ENCODE assay signal across 27 cellular contexts in the genomic region with DNA sequence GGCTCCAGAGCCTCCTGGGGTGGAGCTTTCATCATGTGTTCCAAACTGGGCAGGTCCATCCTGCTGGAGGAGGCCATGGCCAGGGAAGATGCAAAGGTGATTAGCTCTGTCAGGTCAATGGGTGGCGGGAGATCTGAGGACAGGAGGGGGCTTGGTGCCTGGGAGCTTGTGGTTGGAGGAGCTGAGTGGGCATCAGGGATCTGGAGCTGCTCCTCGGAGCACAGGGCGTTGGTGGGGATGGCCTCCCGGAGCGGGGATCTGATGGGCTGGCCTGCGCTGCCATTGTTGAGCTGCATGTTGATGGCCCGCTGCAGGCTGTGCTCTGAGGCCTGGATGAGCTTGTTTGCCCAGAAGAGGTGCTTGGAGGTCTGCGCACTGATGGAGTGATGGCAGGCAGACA. TPM values are rescaled to one million over a fixed set of nuclear protein-coding genes. Genes with fewer than 3 reads are reported as not detected.
DNase-seq lines count a peak whose midpoint lies in the region; ATAC-seq and TF ChIP-seq lines count a peak whose summit lies in the region.
"Had no signal": no experiment of that assay in that cellular context is flagged by ENCODE, and none has a peak within 500 bp of the region (broad histone marks: within the 10 kb centered on the region; RNA-seq: fewer than 3 reads in every experiment).

No MANE protein-coding gene starts in this region.

- POLR2A ChIA-PET in activated CD4-positive, alpha-beta T cell treated with anti-CD3 and anti-CD28 coated beads, Interleukin-2, amount 10 ng/mL, durations not matched to agents 7 days and 5 days (lab: Charles Lee): interaction anchor here (0.6 kb wide), 1 partner anchor 134 kb away, joined by 3 read pairs; no protein-coding TSS in a partner anchor
- POLR2A ChIA-PET in HEK293 (lab: Yijun Ruan, JAX): interaction anchor here (1.2 to 1.9 kb wide), 2 partner anchors 11 to 106 kb away, joined by 3 to 6 read pairs; no protein-coding TSS in a partner anchor
- POLR2A ChIA-PET in naive thymus-derived CD8-positive, alpha-beta T cell (lab: Charles Lee): interaction anchor here (0.6 to 47.5 kb wide), 4 partner anchors 10 to 137 kb away, joined by 3 to 1514 read pairs (median 8); a partner anchor contains a TSS

- CTCF ChIA-PET in activated CD4-positive, alpha-beta T cell treated with anti-CD3 and anti-CD28 coated beads, Interleukin-2, amount 10 ng/mL, durations not matched to agents 7 days and 5 days (lab: Charles Lee): interaction anchor here (0.8 to 5.0 kb wide), 13 partner anchors 9 to 139 kb away, joined by 3 to 21 read pairs (median 6); a partner anchor contains a TSS
- CTCF ChIA-PET in HEK293 (lab: Yijun Ruan, JAX): interaction anchor here (0.6 to 2.9 kb wide), 12 partner anchors 9 to 143 kb away, joined by 3 to 15 read pairs (median 3); no protein-coding TSS in a partner anchor
- CTCF ChIA-PET in mammary epithelial cell (lab: Charles Lee; ENCODE audit: low non-redundant PET): no interaction called here

- H3K36me3 ChIP-seq in HEK293 (ENCODE audit: control insufficient read depth in 2 of 2, insufficient read depth in 1 of 2, low read length in 2 of 2): peaks cover 0 to 3% of the 10 kb centered on the region in 2 experiments; a peak in 2 of 3 replicates
- no peaks in the 10 kb centered on the region for H3K36me3 ChIP-seq in mammary epithelial cell (ENCODE audit: insufficient read depth, low read length)
- H3K36me3 ChIP-seq in effector memory CD4-positive, alpha-beta T cell (ENCODE audit: control insufficient read depth, insufficient read depth, low read length): peaks cover 7% of the 10 kb centered on the region
- H3K36me3 ChIP-seq: brain microvascular endothelial cell, tibial artery had no signal

- H4K20me1 ChIP-seq in mammary epithelial cell (ENCODE audit: insufficient read depth, low read length): no peaks in the 10 kb centered on the region

- no peaks in the 10 kb centered on the region for H3K79me2 ChIP-seq in mammary epithelial cell (ENCODE audit: insufficient read depth, low read length)

- H3K27me3 Mint-ChIP-seq in activated CD4-positive, alpha-beta T cell treated with anti-CD3 and anti-CD28 coated beads, Interleukin-2, amount 10 ng/mL, durations not matched to agents 7 days and 5 days: no peaks in the 10 kb centered on the region
- H3K27me3 Mint-ChIP-seq in activated naive CD8-positive, alpha-beta T cell treated with anti-CD3 and anti-CD28 coated beads for 36 hours: no peaks in the 10 kb centered on the region
- H3K27me3 Mint-ChIP-seq in naive thymus-derived CD8-positive, alpha-beta T cell: no peaks in the 10 kb centered on the region

- H3K9ac ChIP-seq in mammary epithelial cell (ENCODE audit: insufficient read depth, low read length): no peak overlapping the region

- intact Hi-C loops in mammary epithelial cell (cut with micrococcal nuclease): no loop called here

- H3K4me2 ChIP-seq in mammary epithelial cell (ENCODE audit: insufficient read depth, low read depth, low read length): no peak overlapping the region

- H3K9me3 Mint-ChIP-seq in activated CD4-positive, alpha-beta T cell treated with anti-CD3 and anti-CD28 coated beads, Interleukin-2, amount 10 ng/mL, durations not matched to agents 7 days and 5 days: no peaks in the 10 kb centered on the region
- H3K9me3 Mint-ChIP-seq in activated naive CD8-positive, alpha-beta T cell treated with anti-CD3 and anti-CD28 coated beads for 36 hours: no peaks in the 10 kb centered on the region
- no peaks in the 10 kb centered on the region for H3K9me3 Mint-ChIP-seq in naive thymus-derived CD8-positive, alpha-beta T cell

- peaks cover 53% of the 10 kb centered on the region for H3K4me1 Mint-ChIP-seq in activated CD4-positive, alpha-beta T cell treated with anti-CD3 and anti-CD28 coated beads, Interleukin-2, amount 10 ng/mL, durations not matched to agents 7 days and 5 days
- H3K4me1 Mint-ChIP-seq in activated naive CD8-positive, alpha-beta T cell treated with anti-CD3 and anti-CD28 coated beads for 36 hours: peaks cover 53% of the 10 kb centered on the region
- H3K4me1 Mint-ChIP-seq in naive thymus-derived CD8-positive, alpha-beta T cell: peaks cover 37 to 74% (median 72%) of the 10 kb centered on the region in 4 donors

- no peak for DNase-seq in activated CD4-positive, alpha-beta T cell treated with anti-CD3 and anti-CD28 coated beads, Interleukin-2, amount 10 ng/mL, durations not matched to agents 7 days and 5 days
- DNase-seq in activated CD4-positive, alpha-beta T cell treated with anti-CD3 and anti-CD28 coated beads for 48 hours: no peak
- DNase-seq in activated naive CD8-positive, alpha-beta T cell treated with anti-CD3 and anti-CD28 coated beads for 36 hours: no peak
- no peak for DNase-seq in naive thymus-derived CD8-positive, alpha-beta T cell
- DNase-seq in mammary epithelial cell (no peak), DMS153 treated with DMSO at 0.1 percent for 48 hours (lab: John Stamatoyannopoulos, UW; ENCODE audit: unreplicated experiment) (no peak)
- no peak for DNase-seq in effector memory CD4-positive, alpha-beta T cell
- DNase-seq: activated effector memory CD4-positive, alpha-beta T cell treated with Interleukin-2 at 50 U/mL for 16 hours; AML-193; brain microvascular endothelial cell; DMS53; effector CD8-positive, alpha-beta T cell; erythroblast; glutamatergic neuron; HCEC 1CT; islet precursor cell; Karpas-422; left ventricle myocardium superior; NCI-H1436; NCI-H510A; T-helper 1 cell; tibial artery had no signal

- TF ChIP-seq CTCF in HEK293 (tag by site-specific recombination; IDR thresholded peaks at IDR 0.05) (no peak), mammary epithelial cell (conservative IDR thresholded peaks at IDR 0.05 in 1 of 2, IDR thresholded peaks at IDR 0.05 in 1 of 2; ENCODE audit: extremely low read depth in 1 of 2, insufficient read depth in 1 of 2, low read depth in 1 of 2, low read length in 2 of 2) (no peak)

- H3K4me3 ChIP-seq in HEK293 (ENCODE audit: low read depth, low read length): no peak overlapping the region
- H3K4me3 ChIP-seq in mammary epithelial cell (replicated peaks in 1 of 3; ENCODE audit: insufficient read depth in 1 of 3, low read depth in 2 of 3, low read length in 3 of 3): no peak overlapping the region
- H3K4me3 ChIP-seq in effector memory CD4-positive, alpha-beta T cell (ENCODE audit: insufficient read depth, low read depth, low read length, poor library complexity, severe bottlenecking): no peak overlapping the region
- H3K4me3 ChIP-seq: tibial artery had no signal

- dilution Hi-C loops in mammary epithelial cell (cut with HindIII; ENCODE audit: low sequenced_read_pairs): no loop called here

- 97% methylated on average over 8 of the region's 8 CpGs for WGBS in mammary epithelial cell (ENCODE audit: low coverage, missing lambda C conversion rate)

- peaks cover 15% of the 10 kb centered on the region for H3K36me3 Mint-ChIP-seq in activated CD4-positive, alpha-beta T cell treated with anti-CD3 and anti-CD28 coated beads, Interleukin-2, amount 10 ng/mL, durations not matched to agents 7 days and 5 days (ENCODE audit: low read depth)
- peaks cover 14% of the 10 kb centered on the region for H3K36me3 Mint-ChIP-seq in activated naive CD8-positive, alpha-beta T cell treated with anti-CD3 and anti-CD28 coated beads for 36 hours
- peaks cover 0 to 17% (median 5%) of the 10 kb centered on the region in 3 donors for H3K36me3 Mint-ChIP-seq in naive thymus-derived CD8-positive, alpha-beta T cell

- no peak overlapping the region for H3K27ac ChIP-seq in HEK293 (ENCODE audit: extremely low read depth, low read depth, low read length)
- no peak overlapping the region for H3K27ac ChIP-seq in mammary epithelial cell (ENCODE audit: insufficient read depth, low read depth, low read length)
- H3K27ac ChIP-seq in effector memory CD4-positive, alpha-beta T cell (ENCODE audit: insufficient read depth, low read length, poor library complexity, severe bottlenecking): no peak overlapping the region
- H3K27ac ChIP-seq: brain microvascular endothelial cell, RWPE1, tibial artery had no signal

- H3K27me3 ChIP-seq in mammary epithelial cell (ENCODE audit: insufficient read depth, low read length): no peaks in the 10 kb centered on the region
- no peaks in the 10 kb centered on the region for H3K27me3 ChIP-seq in effector memory CD4-positive, alpha-beta T cell (replicated peaks; ENCODE audit: control insufficient read depth, insufficient read depth, low read length, poor library complexity, severe bottlenecking)
- H3K27me3 ChIP-seq: brain microvascular endothelial cell had no signal

- in situ Hi-C loops in mammary epithelial cell (cut with MboI; ENCODE audit: low sequenced_read_pairs in 2 of 2): no loop called here

- BruUV-seq in mammary epithelial cell (replicated peaks; lab: Mats Ljungman, UMichigan): no TSS peak

- H3K9me3 ChIP-seq in HEK293 (ENCODE audit: control insufficient read depth, insufficient read depth, low read depth, low read length): no peaks in the 10 kb centered on the region
- H3K9me3 ChIP-seq in mammary epithelial cell (replicated peaks; ENCODE audit: insufficient read depth, low read length): no peaks in the 10 kb centered on the region
- no peaks in the 10 kb centered on the region for H3K9me3 ChIP-seq in effector memory CD4-positive, alpha-beta T cell (ENCODE audit: control insufficient read depth, low read length)
- H3K9me3 ChIP-seq: tibial artery had no signal

- no peak overlapping the region for H2AFZ ChIP-seq in mammary epithelial cell (ENCODE audit: low read depth, low read length)

- peak overlapping the region; percentile 34 for H3K27ac Mint-ChIP-seq in activated CD4-positive, alpha-beta T cell treated with anti-CD3 and anti-CD28 coated beads, Interleukin-2, amount 10 ng/mL, durations not matched to agents 7 days and 5 days
- H3K27ac Mint-ChIP-seq in activated naive CD8-positive, alpha-beta T cell treated with anti-CD3 and anti-CD28 coated beads for 36 hours: peak overlapping the region; percentile 12
- peak overlapping the region; percentile 60 to 96 (median 79) for H3K27ac Mint-ChIP-seq in naive thymus-derived CD8-positive, alpha-beta T cell

- H3K4me3 Mint-ChIP-seq in activated CD4-positive, alpha-beta T cell treated with anti-CD3 and anti-CD28 coated beads, Interleukin-2, amount 10 ng/mL, durations not matched to agents 7 days and 5 days: no peak overlapping the region
- H3K4me3 Mint-ChIP-seq in activated naive CD8-positive, alpha-beta T cell treated with anti-CD3 and anti-CD28 coated beads for 36 hours: no peak overlapping the region
- H3K4me3 Mint-ChIP-seq in naive thymus-derived CD8-positive, alpha-beta T cell: peak overlapping the region in 5 of 10 donors; percentile 33 to 41 (median 41)

- ATAC-seq in naive thymus-derived CD8-positive, alpha-beta T cell: no peak
- ATAC-seq: left ventricle myocardium superior had no signal

- H3K4me1 ChIP-seq in HEK293 (ENCODE audit: control insufficient read depth, insufficient read depth, low read length) (no peaks in the 10 kb centered on the region), mammary epithelial cell (ENCODE audit: insufficient read depth, low read length) (no peaks in the 10 kb centered on the region)
- H3K4me1 ChIP-seq in effector memory CD4-positive, alpha-beta T cell (ENCODE audit: control insufficient read depth, insufficient read depth, low read length, poor library complexity, severe bottlenecking): peaks cover 16% of the 10 kb centered on the region
- H3K4me1 ChIP-seq: tibial artery had no signal

RNA-seq across cellular contexts. Expression of a gene that starts 6.5 kb away (rescaled TPM):
- total RNA-seq in activated CD4-positive, alpha-beta T cell treated with anti-CD3 and anti-CD28 coated beads, Interleukin-2, amount 10 ng/mL, durations not matched to agents 7 days and 5 days: under 1 TPM; 0.27 to 0.67 TPM
- under 1 TPM; 0.62 to 0.68 TPM for total RNA-seq in activated naive CD8-positive, alpha-beta T cell treated with anti-CD3 and anti-CD28 coated beads for 36 hours
- total RNA-seq in naive thymus-derived CD8-positive, alpha-beta T cell: under 1 TPM; 0.47 to 0.75 TPM
- under 1 TPM; 0.30 to 0.81 (median 0.44) TPM for polyA plus RNA-seq in naive thymus-derived CD8-positive, alpha-beta T cell
- under 1 TPM in 1 of 2 donors, not detected in 1; 0.21 TPM for total RNA-seq in mammary epithelial cell
- not detected for polyA plus RNA-seq in mammary epithelial cell
- polyA minus RNA-seq in mammary epithelial cell: not detected
- total RNA-seq: HT-29, left ventricle myocardium superior, SK-MEL-5, skeletal muscle tissue had no signal

RNA-seq across cellular contexts. Expression of a gene that starts 33.7 kb away (rescaled TPM):
- 100 to 1,000 TPM; 391 to 410 TPM for total RNA-seq in activated CD4-positive, alpha-beta T cell treated with anti-CD3 and anti-CD28 coated beads, Interleukin-2, amount 10 ng/mL, durations not matched to agents 7 days and 5 days
- 100 to 1,000 TPM; 215 to 219 TPM for total RNA-seq in activated naive CD8-positive, alpha-beta T cell treated with anti-CD3 and anti-CD28 coated beads for 36 hours
- total RNA-seq in naive thymus-derived CD8-positive, alpha-beta T cell: 100 to 1,000 TPM; 383 to 394 TPM
- polyA plus RNA-seq in naive thymus-derived CD8-positive, alpha-beta T cell: 10 to 100 TPM; 18.0 to 35.5 (median 21.5) TPM
- total RNA-seq in mammary epithelial cell: 1 to 10 TPM; 1.5 to 3.5 TPM
- 2.0 TPM for polyA plus RNA-seq in mammary epithelial cell
- polyA minus RNA-seq in mammary epithelial cell: 8.4 TPM

Comparison
In these comparisons a context has a peak if more than half of its experiments do, and no peak if none do; other contexts are left out.
1. H3K27ac Mint-ChIP-seq: peak in every context shown above with its lines; median percentile 79 in naive thymus-derived CD8-positive, alpha-beta T cell; 34 in activated CD4-positive, alpha-beta T cell treated with anti-CD3 and anti-CD28 coated beads, Interleukin-2, amount 10 ng/mL, durations not matched to agents 7 days and 5 days; 12 in activated naive CD8-positive, alpha-beta T cell treated with anti-CD3 and anti-CD28 coated beads for 36 hours.
2. RNA of a gene that starts 33.7 kb away (total RNA-seq): 391 to 410 TPM in activated CD4-positive, alpha-beta T cell treated with anti-CD3 and anti-CD28 coated beads, Interleukin-2, amount 10 ng/mL, durations not matched to agents 7 days and 5 days, 383 to 394 TPM in naive thymus-derived CD8-positive, alpha-beta T cell and 215 to 219 TPM in activated naive CD8-positive, alpha-beta T cell treated with anti-CD3 and anti-CD28 coated beads for 36 hours; 1.5 to 3.5 TPM in mammary epithelial cell; every median in the first group is over 10 times any median in the second.